Comparison of ENCODE assay signal across 14 cellular contexts in the genomic region with DNA sequence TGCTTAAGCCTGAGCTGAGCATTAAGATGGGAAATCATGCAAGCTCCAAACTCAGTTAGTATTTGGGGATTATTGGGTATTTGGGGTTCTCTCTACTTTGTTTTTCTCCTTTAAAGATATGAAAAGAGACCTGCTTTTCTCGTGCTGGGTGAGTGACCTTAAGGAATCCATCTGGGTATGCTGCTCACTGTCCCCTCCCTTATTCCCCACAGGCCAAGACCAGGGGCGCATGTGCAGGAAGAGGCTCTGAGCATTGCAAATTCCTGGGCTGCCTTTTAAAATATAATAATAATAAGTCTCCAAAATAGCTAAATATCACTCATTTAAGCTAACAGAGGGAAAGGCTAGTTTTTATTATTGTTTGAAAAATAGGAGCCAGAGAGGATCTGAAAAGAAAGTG.
DNase-seq lines count a peak whose midpoint lies in the region; ATAC-seq and TF ChIP-seq lines count a peak whose summit lies in the region.
"Had no signal": no experiment of that assay in that cellular context is flagged by ENCODE, and none has a peak within 500 bp of the region (broad histone marks: within the 10 kb centered on the region; RNA-seq: fewer than 3 reads in every experiment).

No MANE protein-coding gene starts in this region.

- H3K4me1 Mint-ChIP-seq in CD4-positive, alpha-beta memory T cell = no peaks in the 10 kb centered on the region
- H3K4me1 Mint-ChIP-seq: activated CD8-positive, alpha-beta memory T cell treated with anti-CD3 and anti-CD28 coated beads, Interleukin-2, amount 10 ng/mL, durations not matched to agents 7 days and 5 days had no signal

- H3K36me3 ChIP-seq in heart left ventricle (peaks cover 0 to 9% (median 0%) of the 10 kb centered on the region in 9 donors), parathyroid adenoma (ENCODE audit: control insufficient read depth, insufficient read depth, low read length) (no peaks in the 10 kb centered on the region), uterus (no peaks in the 10 kb centered on the region)
- no peaks in the 10 kb centered on the region for H3K36me3 ChIP-seq in CD4-positive, alpha-beta memory T cell (ENCODE audit: insufficient read depth, low read length)

- intact Hi-C loops in heart left ventricle (cut with DNase I) = loop anchor here in 1 of 10 donors (2.0 kb wide), 1 partner anchor 35 kb away; no protein-coding TSS in a partner anchor
- intact Hi-C loops in cardiac septum (cut with DNase I) = no loop called here
- intact Hi-C loops in uterus (cut with DNase I; ENCODE audit: low total_unique reads) = loop anchor here (5.0 kb wide), 1 partner anchor 37 kb away; no protein-coding TSS in a partner anchor
- intact Hi-C loops in CD4-positive, alpha-beta memory T cell (cut with micrococcal nuclease) = no loop called here

- H3K36me3 Mint-ChIP-seq in CD4-positive, alpha-beta memory T cell = peaks cover 0 to 8% of the 10 kb centered on the region in 2 donors
- H3K36me3 Mint-ChIP-seq: activated CD8-positive, alpha-beta memory T cell treated with anti-CD3 and anti-CD28 coated beads, Interleukin-2, amount 10 ng/mL, durations not matched to agents 7 days and 5 days had no signal

- TF ChIP-seq CTCF in heart left ventricle (IDR thresholded peaks at IDR 0.05) (no peak), parathyroid adenoma (IDR thresholded peaks at IDR 0.05) (no peak), uterus (IDR thresholded peaks at IDR 0.05) (no peak)

- H2AFZ ChIP-seq in parathyroid adenoma = peak overlapping the region; percentile 61

- H3K79me2 ChIP-seq in parathyroid adenoma = no peaks in the 10 kb centered on the region

- H3K27me3 Mint-ChIP-seq in CD4-positive, alpha-beta memory T cell = peaks cover 13 to 20% of the 10 kb centered on the region in 2 donors

- DNase-seq in heart left ventricle (no peak), cardiac septum (ENCODE audit: low spot score) (no peak), glomerular visceral epithelial cell (ENCODE audit: extremely low spot score) (peak; percentile 69), uterus (no peak), GM03348 (ENCODE audit: low spot score) (no peak), iPS-NIHi7 (ENCODE audit: extremely low spot score) (no peak)
- DNase-seq in CD4-positive, alpha-beta memory T cell = no peak
- DNase-seq: activated CD8-positive, alpha-beta memory T cell treated with anti-CD3 and anti-CD28 coated beads, Interleukin-2, amount 10 ng/mL, durations not matched to agents 7 days and 5 days; activated gamma-delta T cell treated with Interleukin-2 at 50 U/mL for 16 hours; mesendoderm; NCI-H187; NCI-H510A; stimulated activated CD4-positive, alpha-beta T cell treated with anti-CD3 and anti-CD28 coated beads, Interleukin-15, amount 100 ng/mL, for 24 hours had no signal

- POLR2A ChIA-PET in CD4-positive, alpha-beta memory T cell (lab: Charles Lee; ENCODE audit: partially characterized antibody) = no interaction called here

- H3K27ac Mint-ChIP-seq in CD4-positive, alpha-beta memory T cell = no peak overlapping the region
- H3K27ac Mint-ChIP-seq: activated CD8-positive, alpha-beta memory T cell treated with anti-CD3 and anti-CD28 coated beads, Interleukin-2, amount 10 ng/mL, durations not matched to agents 7 days and 5 days had no signal

- ATAC-seq in heart left ventricle = peak in 1 of 4 donors; percentile 32
- ATAC-seq: activated CD8-positive, alpha-beta memory T cell treated with anti-CD3 and anti-CD28 coated beads, Interleukin-2, amount 10 ng/mL, durations not matched to agents 7 days and 5 days had no signal

- H3K9me3 ChIP-seq in heart left ventricle (no peaks in the 10 kb centered on the region), parathyroid adenoma (ENCODE audit: control insufficient read depth, low read length) (no peaks in the 10 kb centered on the region), uterus (no peaks in the 10 kb centered on the region)
- H3K9me3 ChIP-seq in CD4-positive, alpha-beta memory T cell (ENCODE audit: control insufficient read depth in 1 of 2, low read length in 2 of 2) = no peaks in the 10 kb centered on the region

- no peaks in the 10 kb centered on the region for H3K27me3 ChIP-seq in heart left ventricle
- H3K27me3 ChIP-seq in parathyroid adenoma (ENCODE audit: control insufficient read depth, insufficient read depth, low read length) = no peaks in the 10 kb centered on the region
- H3K27me3 ChIP-seq in uterus = no peaks in the 10 kb centered on the region
- H3K27me3 ChIP-seq in CD4-positive, alpha-beta memory T cell (ENCODE audit: insufficient read depth, low read length) = no peaks in the 10 kb centered on the region

- peaks cover 25 to 65% (median 45%) of the 10 kb centered on the region in 12 donors for H3K4me1 ChIP-seq in heart left ventricle
- H3K4me1 ChIP-seq in parathyroid adenoma = peaks cover 16% of the 10 kb centered on the region
- peaks cover 45 to 53% of the 10 kb centered on the region in 2 donors for H3K4me1 ChIP-seq in uterus
- no peaks in the 10 kb centered on the region for H3K4me1 ChIP-seq in CD4-positive, alpha-beta memory T cell (ENCODE audit: insufficient read depth, low read length)

- H3K4me2 ChIP-seq in parathyroid adenoma (ENCODE audit: low read length) = no peak overlapping the region

- TF ChIP-seq POLR2A in heart left ventricle (IDR thresholded peaks at IDR 0.05) (no peak), uterus (IDR thresholded peaks at IDR 0.05) (no peak)

- H3K4me3 ChIP-seq in heart left ventricle = no peak overlapping the region
- H3K4me3 ChIP-seq in parathyroid adenoma (ENCODE audit: low read depth, low read length) = no peak overlapping the region
- H3K4me3 ChIP-seq in uterus = no peak overlapping the region
- H3K4me3 ChIP-seq in CD4-positive, alpha-beta memory T cell (ENCODE audit: low read length in 2 of 2) = no peak overlapping the region

- no peak overlapping the region for H3K4me3 Mint-ChIP-seq in CD4-positive, alpha-beta memory T cell
- H3K4me3 Mint-ChIP-seq: activated CD8-positive, alpha-beta memory T cell treated with anti-CD3 and anti-CD28 coated beads, Interleukin-2, amount 10 ng/mL, durations not matched to agents 7 days and 5 days had no signal

- CTCF ChIA-PET in CD4-positive, alpha-beta memory T cell (lab: Charles Lee; ENCODE audit: partially characterized antibody) = interaction anchor here (1.2 kb wide), 1 partner anchor 11 kb away, joined by 4 read pairs; no protein-coding TSS in a partner anchor

- peaks cover 0 to 12% (median 5%) of the 10 kb centered on the region in 8 donors for H3K9me3 Mint-ChIP-seq in CD4-positive, alpha-beta memory T cell

- WGBS in heart left ventricle, 4 donors = 18 to 30% (median 23%) methylated on average over 2 of the region's 2 CpGs

- H3K9ac ChIP-seq in parathyroid adenoma = no peak overlapping the region

- H3K27ac ChIP-seq in heart left ventricle = peak overlapping the region in 9 of 12 donors; percentile 39 to 84 (median 55)
- peak overlapping the region; percentile 0 for H3K27ac ChIP-seq in parathyroid adenoma
- H3K27ac ChIP-seq in uterus = peak overlapping the region; percentile 93 to 96
- no peak overlapping the region for H3K27ac ChIP-seq in CD4-positive, alpha-beta memory T cell (ENCODE audit: low read depth, low read length)
